ENCODE assay signal across 16 cellular contexts in the genomic region with DNA sequence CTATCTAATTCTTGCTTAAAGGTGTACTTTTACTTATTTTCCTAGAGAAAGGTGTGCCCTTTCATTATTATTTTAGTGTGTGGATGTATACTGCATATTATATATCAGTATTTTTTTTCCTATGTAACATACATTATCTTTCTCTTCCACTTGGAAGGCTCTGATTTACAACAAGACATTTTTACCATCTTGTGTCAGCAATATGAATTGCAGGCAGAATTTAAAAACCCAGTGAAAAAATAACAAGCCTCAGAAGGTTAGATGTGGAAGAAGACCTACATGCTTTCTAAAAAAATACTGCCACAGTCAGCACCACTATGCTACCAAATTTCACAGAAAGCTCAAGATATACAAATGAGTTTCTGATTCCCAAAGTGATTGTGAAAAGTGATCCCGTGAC.
DNase-seq lines count a peak whose midpoint lies in the region; ATAC-seq, FAIRE-seq and TF ChIP-seq lines count a peak whose summit lies in the region.
"Had no signal": no experiment of that assay in that cellular context is flagged by ENCODE, and none has a peak within 500 bp of the region (broad histone marks: within the 10 kb centered on the region; RNA-seq: fewer than 3 reads in every experiment).

No MANE protein-coding gene starts in this region.

- no peak overlapping the region for H3K27ac ChIP-seq in HCT116 (ENCODE audit: low read depth, low read length)
- no peak overlapping the region for H3K27ac ChIP-seq in neural progenitor cell

- RAD21 ChIA-PET in HCT116 (lab: Charles Lee; ENCODE audit: low non-redundant PET in 1 of 2, low total read pairs in 2 of 2, uncharacterized antibody in 2 of 2, unreplicated experiment in 2 of 2), result no interaction called here

- H3K4me3 ChIP-seq in HCT116 (replicated peaks in 1 of 2; ENCODE audit: low read depth in 1 of 2, low read length in 2 of 2) (no peak overlapping the region), neural progenitor cell (no peak overlapping the region)

- ATAC-seq in HCT116, result no peak
- ATAC-seq: HepG2 had no signal

- no peak for TF ChIP-seq POLR2A in HCT116 (IDR thresholded peaks at IDR 0.05; ENCODE audit: borderline replicate concordance, extremely low read depth, insufficient read depth, insufficient read length)

- no peaks in the 10 kb centered on the region for H3F3A ChIP-seq in neural progenitor cell (ENCODE audit: low read depth)

- no TSS peak for BruUV-seq in HCT116 (replicated peaks; lab: Mats Ljungman, UMichigan)

- H3K4me3 Mint-ChIP-seq in neural progenitor cell, result no peak overlapping the region
- H3K4me3 Mint-ChIP-seq: CD14-positive monocyte; CD4-positive, alpha-beta memory T cell; IgD-negative memory B cell had no signal

- TF ChIP-seq RAD21 in HCT116 (IDR thresholded peaks at IDR 0.05; ENCODE audit: low read depth), result peak; percentile 12; the same call in 1 of the 2 replicates

- POLR2A ChIA-PET in HCT116 (lab: Charles Lee), result no interaction called here

- DNase-seq in HCT116 (ENCODE audit: low read depth, low spot score) (no peak), RKO (ENCODE audit: low spot score) (peak; percentile 24), neural progenitor cell (ENCODE audit: low spot score) (no peak), AG08396 (ENCODE audit: low spot score) (no peak), kidney glomerular epithelial cell (lab: John Stamatoyannopoulos, UW) (no peak)
- DNase-seq: ACHN; AML-193; CD4-positive, alpha-beta memory T cell; GDM1; GOT3; H7; KBM-7 had no signal

- peak; percentile 11 for FAIRE-seq in A204.1 (lab: Jason Lieb, UNC)
- FAIRE-seq: HepG2 had no signal

- H3K79me2 ChIP-seq in HCT116 (ENCODE audit: insufficient read depth, low read length) (no peaks in the 10 kb centered on the region), neural progenitor cell (ENCODE audit: low read depth) (no peaks in the 10 kb centered on the region)

- H3K27me3 Mint-ChIP-seq in neural progenitor cell (ENCODE audit: insufficient read depth, low read depth), result no peaks in the 10 kb centered on the region
- H3K27me3 Mint-ChIP-seq: CD4-positive, alpha-beta memory T cell; IgD-negative memory B cell had no signal

- no peaks in the 10 kb centered on the region for H3K9me3 Mint-ChIP-seq in neural progenitor cell

- no peaks in the 10 kb centered on the region for H3K9me2 ChIP-seq in HCT116 (ENCODE audit: insufficient read depth)

- H3K9ac ChIP-seq in HCT116 (ENCODE audit: low read length) (no peak overlapping the region), neural progenitor cell (no peak overlapping the region)

- H3K4me1 ChIP-seq in HCT116 (ENCODE audit: control insufficient read depth in 1 of 2, insufficient read depth in 2 of 2, low read length in 2 of 2) (no peaks in the 10 kb centered on the region), neural progenitor cell (no peaks in the 10 kb centered on the region)

- CTCF ChIA-PET in HCT116 (lab: Charles Lee), result no interaction called here

- TF ChIP-seq CTCF in HCT116 (IDR thresholded peaks at IDR 0.05 in 2 of 3, conservative IDR thresholded peaks at IDR 0.05 in 1 of 3; ENCODE audit: borderline replicate concordance in 1 of 3, insufficient read depth in 1 of 3, low read depth in 2 of 3, low read length in 2 of 3) (no peak), neural progenitor cell (IDR thresholded peaks at IDR 0.05) (peak; percentile 4)

- H3K4me2 ChIP-seq in HCT116 (ENCODE audit: low read length) (no peak overlapping the region), neural progenitor cell (no peak overlapping the region)

- H3K27me3 ChIP-seq in HCT116 (ENCODE audit: insufficient read depth, low read length) (no peaks in the 10 kb centered on the region), neural progenitor cell (no peaks in the 10 kb centered on the region)

- H3K9me3 ChIP-seq in HCT116 (ENCODE audit: control insufficient read depth in 1 of 2, insufficient read depth in 1 of 2, low read depth in 1 of 2, low read length in 2 of 2) (no peaks in the 10 kb centered on the region), neural progenitor cell (ENCODE audit: low read depth) (no peaks in the 10 kb centered on the region)

- H2AFZ ChIP-seq in HCT116 (ENCODE audit: low read depth, low read length, poor library complexity, severe bottlenecking), result no peak overlapping the region
- H2AFZ ChIP-seq in neural progenitor cell (replicated peaks), result no peak overlapping the region

- H4K20me1 ChIP-seq in HCT116 (ENCODE audit: insufficient read depth) (no peaks in the 10 kb centered on the region), neural progenitor cell (ENCODE audit: low read depth) (no peaks in the 10 kb centered on the region)

- intact Hi-C loops in HCT116 (cut with micrococcal nuclease), result no loop called here

- no peaks in the 10 kb centered on the region for H3K36me3 ChIP-seq in HCT116 (ENCODE audit: control insufficient read depth in 1 of 2, insufficient read depth in 2 of 2, low read length in 2 of 2)
- no peaks in the 10 kb centered on the region for H3K36me3 ChIP-seq in neural progenitor cell

- no peaks in the 10 kb centered on the region for H3K36me3 Mint-ChIP-seq in neural progenitor cell
- H3K36me3 Mint-ChIP-seq: CD14-positive monocyte; CD4-positive, alpha-beta memory T cell; IgD-negative memory B cell had no signal

- H3K4me1 Mint-ChIP-seq in neural progenitor cell, result no peaks in the 10 kb centered on the region
- H3K4me1 Mint-ChIP-seq: CD14-positive monocyte; CD4-positive, alpha-beta memory T cell; IgD-negative memory B cell had no signal

- H3K27ac Mint-ChIP-seq in neural progenitor cell, result no peak overlapping the region
- H3K27ac Mint-ChIP-seq: CD14-positive monocyte; CD4-positive, alpha-beta memory T cell; IgD-negative memory B cell had no signal

TF ChIP-seq in HCT116, 20 proteins besides CTCF, POLR2A, EP300 and RAD21 (continues in another document):
- TF ChIP-seq FOSL1 (IDR thresholded peaks at IDR 0.05; ENCODE audit: low read depth), result no peak
- TF ChIP-seq, protein P1, sequence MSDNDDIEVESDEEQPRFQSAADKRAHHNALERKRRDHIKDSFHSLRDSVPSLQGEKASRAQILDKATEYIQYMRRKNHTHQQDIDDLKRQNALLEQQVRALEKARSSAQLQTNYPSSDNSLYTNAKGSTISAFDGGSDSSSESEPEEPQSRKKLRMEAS (IDR thresholded peaks at IDR 0.05), result no peak
- no peak for TF ChIP-seq ZFX (IDR thresholded peaks at IDR 0.05)
- TF ChIP-seq, protein P2, sequence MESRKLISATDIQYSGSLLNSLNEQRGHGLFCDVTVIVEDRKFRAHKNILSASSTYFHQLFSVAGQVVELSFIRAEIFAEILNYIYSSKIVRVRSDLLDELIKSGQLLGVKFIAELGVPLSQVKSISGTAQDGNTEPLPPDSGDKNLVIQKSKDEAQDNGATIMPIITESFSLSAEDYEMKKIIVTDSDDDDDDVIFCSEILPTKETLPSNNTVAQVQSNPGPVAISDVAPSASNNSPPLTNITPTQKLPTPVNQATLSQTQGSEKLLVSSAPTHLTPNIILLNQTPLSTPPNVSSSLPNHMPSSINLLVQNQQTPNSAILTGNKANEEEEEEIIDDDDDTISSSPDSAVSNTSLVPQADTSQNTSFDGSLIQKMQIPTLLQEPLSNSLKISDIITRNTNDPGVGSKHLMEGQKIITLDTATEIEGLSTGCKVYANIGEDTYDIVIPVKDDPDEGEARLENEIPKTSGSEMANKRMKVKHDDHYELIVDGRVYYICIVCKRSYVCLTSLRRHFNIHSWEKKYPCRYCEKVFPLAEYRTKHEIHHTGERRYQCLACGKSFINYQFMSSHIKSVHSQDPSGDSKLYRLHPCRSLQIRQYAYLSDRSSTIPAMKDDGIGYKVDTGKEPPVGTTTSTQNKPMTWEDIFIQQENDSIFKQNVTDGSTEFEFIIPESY (IDR thresholded peaks at IDR 0.05; ENCODE audit: extremely low read depth, insufficient replicate concordance, low read length), result no peak
- no peak for TF ChIP-seq SP1 (IDR thresholded peaks at IDR 0.05; ENCODE audit: low read depth)
- TF ChIP-seq POLR2AphosphoS5 (IDR thresholded peaks at IDR 0.05; ENCODE audit: low read depth, low read length), result no peak
- no peak for TF ChIP-seq YY1 (IDR thresholded peaks at IDR 0.05; ENCODE audit: extremely low read depth, insufficient replicate concordance, low read depth, low read length)
- no peak for TF ChIP-seq CBX3 (IDR thresholded peaks at IDR 0.05; ENCODE audit: low read depth)
- no peak for TF ChIP-seq EZH2 (IDR thresholded peaks at IDR 0.05)
- TF ChIP-seq JUND (IDR thresholded peaks at IDR 0.05), result no peak
- TF ChIP-seq, protein P3, sequence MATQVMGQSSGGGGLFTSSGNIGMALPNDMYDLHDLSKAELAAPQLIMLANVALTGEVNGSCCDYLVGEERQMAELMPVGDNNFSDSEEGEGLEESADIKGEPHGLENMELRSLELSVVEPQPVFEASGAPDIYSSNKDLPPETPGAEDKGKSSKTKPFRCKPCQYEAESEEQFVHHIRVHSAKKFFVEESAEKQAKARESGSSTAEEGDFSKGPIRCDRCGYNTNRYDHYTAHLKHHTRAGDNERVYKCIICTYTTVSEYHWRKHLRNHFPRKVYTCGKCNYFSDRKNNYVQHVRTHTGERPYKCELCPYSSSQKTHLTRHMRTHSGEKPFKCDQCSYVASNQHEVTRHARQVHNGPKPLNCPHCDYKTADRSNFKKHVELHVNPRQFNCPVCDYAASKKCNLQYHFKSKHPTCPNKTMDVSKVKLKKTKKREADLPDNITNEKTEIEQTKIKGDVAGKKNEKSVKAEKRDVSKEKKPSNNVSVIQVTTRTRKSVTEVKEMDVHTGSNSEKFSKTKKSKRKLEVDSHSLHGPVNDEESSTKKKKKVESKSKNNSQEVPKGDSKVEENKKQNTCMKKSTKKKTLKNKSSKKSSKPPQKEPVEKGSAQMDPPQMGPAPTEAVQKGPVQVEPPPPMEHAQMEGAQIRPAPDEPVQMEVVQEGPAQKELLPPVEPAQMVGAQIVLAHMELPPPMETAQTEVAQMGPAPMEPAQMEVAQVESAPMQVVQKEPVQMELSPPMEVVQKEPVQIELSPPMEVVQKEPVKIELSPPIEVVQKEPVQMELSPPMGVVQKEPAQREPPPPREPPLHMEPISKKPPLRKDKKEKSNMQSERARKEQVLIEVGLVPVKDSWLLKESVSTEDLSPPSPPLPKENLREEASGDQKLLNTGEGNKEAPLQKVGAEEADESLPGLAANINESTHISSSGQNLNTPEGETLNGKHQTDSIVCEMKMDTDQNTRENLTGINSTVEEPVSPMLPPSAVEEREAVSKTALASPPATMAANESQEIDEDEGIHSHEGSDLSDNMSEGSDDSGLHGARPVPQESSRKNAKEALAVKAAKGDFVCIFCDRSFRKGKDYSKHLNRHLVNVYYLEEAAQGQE (IDR thresholded peaks at IDR 0.05; ENCODE audit: low read depth), result no peak
- TF ChIP-seq EZH2phosphoT487 (IDR thresholded peaks at IDR 0.05; ENCODE audit: borderline replicate concordance), result no peak
- TF ChIP-seq ELF1 (IDR thresholded peaks at IDR 0.05; ENCODE audit: borderline replicate concordance, low read depth), result no peak
- no peak for TF ChIP-seq ZNF274 (IDR thresholded peaks at IDR 0.05; ENCODE audit: low read depth, low read length)
- TF ChIP-seq, protein P4, sequence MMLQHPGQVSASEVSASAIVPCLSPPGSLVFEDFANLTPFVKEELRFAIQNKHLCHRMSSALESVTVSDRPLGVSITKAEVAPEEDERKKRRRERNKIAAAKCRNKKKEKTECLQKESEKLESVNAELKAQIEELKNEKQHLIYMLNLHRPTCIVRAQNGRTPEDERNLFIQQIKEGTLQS (IDR thresholded peaks at IDR 0.05), result no peak
